ENCODE assay signal across 11 cellular contexts in genomic region chr2:173749315-173749714, GRCh38.
DNase-seq lines count a peak whose midpoint lies in the region; ATAC-seq, FAIRE-seq and TF ChIP-seq lines count a peak whose summit lies in the region.
"Had no signal": no experiment of that assay in that cellular context is flagged by ENCODE, and none has a peak within 500 bp of the region (broad histone marks: within the 10 kb centered on the region; RNA-seq: fewer than 3 reads in every experiment).

No MANE protein-coding gene starts in this region.

- H3K9me3 Mint-ChIP-seq in effector memory CD8-positive, alpha-beta T cell, result no peaks in the 10 kb centered on the region
- no peaks in the 10 kb centered on the region for H3K9me3 Mint-ChIP-seq in activated naive CD4-positive, alpha-beta T cell treated with anti-CD3 and anti-CD28 coated beads for 36 hours
- H3K9me3 Mint-ChIP-seq: activated CD4-positive, alpha-beta T cell treated with anti-CD3 and anti-CD28 coated beads, Interleukin-2, amount 10 ng/mL, durations not matched to agents 7 days and 5 days had no signal

- CTCF ChIA-PET in A549 (lab: Yijun Ruan, JAX), result interaction anchor here (0.9 to 2.4 kb wide), 11 partner anchors 13 to 943 kb away, joined by 3 to 10 read pairs (median 4); no protein-coding TSS in a partner anchor
- CTCF ChIA-PET in HEK293 (lab: Yijun Ruan, JAX), result interaction anchor here (0.6 to 1.0 kb wide), 3 partner anchors 18 to 663 kb away, joined by 4 read pairs; no protein-coding TSS in a partner anchor
- CTCF ChIA-PET in SK-N-SH (lab: Yijun Ruan, JAX), result interaction anchor here (0.8 kb wide), 1 partner anchor 9 kb away, joined by 3 read pairs; no protein-coding TSS in a partner anchor
- CTCF ChIA-PET in activated naive CD4-positive, alpha-beta T cell treated with anti-CD3 and anti-CD28 coated beads for 36 hours (lab: Charles Lee), result interaction anchor here (1.2 kb wide), 1 partner anchor 592 kb away, joined by 4 read pairs; no protein-coding TSS in a partner anchor

- no peak overlapping the region for H2AFZ ChIP-seq in SK-N-SH (ENCODE audit: low read depth)

- H3K4me2 ChIP-seq in A549 (no peak overlapping the region), SK-N-SH (no peak overlapping the region)

- H3K79me2 ChIP-seq in SK-N-SH (ENCODE audit: insufficient read depth), result no peaks in the 10 kb centered on the region

- POLR2A ChIA-PET in A549 (lab: Yijun Ruan, JAX) (no interaction called here), HEK293 (lab: Yijun Ruan, JAX) (no interaction called here), SK-N-SH (lab: Yijun Ruan, JAX) (no interaction called here)

- no peak overlapping the region for H3K4me3 Mint-ChIP-seq in effector memory CD8-positive, alpha-beta T cell
- H3K4me3 Mint-ChIP-seq in activated naive CD4-positive, alpha-beta T cell treated with anti-CD3 and anti-CD28 coated beads for 36 hours, result no peak overlapping the region
- H3K4me3 Mint-ChIP-seq: activated CD4-positive, alpha-beta T cell treated with anti-CD3 and anti-CD28 coated beads, Interleukin-2, amount 10 ng/mL, durations not matched to agents 7 days and 5 days had no signal

- no peaks in the 10 kb centered on the region for H3K9me2 ChIP-seq in SK-N-SH

- no peak for FAIRE-seq in A549 (lab: Jason Lieb, UNC)

- ATAC-seq in A549 (peak; percentile 65 to 68; a peak in 3 of 6 replicates), GM21576 (IDR thresholded peaks at IDR 0.05; ENCODE audit: unreplicated experiment) (no peak)
- ATAC-seq in effector memory CD8-positive, alpha-beta T cell (replicated peaks), result no peak

- WGBS in A549 (ENCODE audit: missing lambda C conversion rate), result 23% methylated on average over 2 of the region's 2 CpGs
- WGBS in SK-N-SH (ENCODE audit: low lambda C conversion rate), result 33% methylated on average over 2 of the region's 2 CpGs

- DNase-seq in A549 (ENCODE audit: low read depth in 1 of 2, low spot score in 1 of 2) (peak; percentile 6 to 53), SK-N-SH (no peak), fibroblast of villous mesenchyme (ENCODE audit: low read depth) (peak; percentile 45), mucosa of gallbladder (ENCODE audit: low spot score) (no peak)
- DNase-seq in effector memory CD8-positive, alpha-beta T cell, result no peak
- DNase-seq in activated naive CD4-positive, alpha-beta T cell treated with anti-CD3 and anti-CD28 coated beads for 36 hours, result no peak
- DNase-seq: activated CD4-positive, alpha-beta T cell treated with anti-CD3 and anti-CD28 coated beads, Interleukin-2, amount 10 ng/mL, durations not matched to agents 7 days and 5 days; aorta; posterior cingulate gyrus had no signal

- no peaks in the 10 kb centered on the region; the same call in 1 of the 2 replicates for H3K27me3 ChIP-seq in SK-N-SH (ENCODE audit: insufficient read depth)

- H3K27ac ChIP-seq in A549 (no peak overlapping the region), HEK293 (ENCODE audit: extremely low read depth, low read depth, low read length) (no peak overlapping the region), SK-N-SH (ENCODE audit: low read depth in 2 of 2, low read length in 1 of 2) (no peak overlapping the region)

- H3K9me3 ChIP-seq in A549 (peaks cover 7% of the 10 kb centered on the region; the same call in 1 of the 3 replicates), HEK293 (ENCODE audit: control insufficient read depth, insufficient read depth, low read depth, low read length) (no peaks in the 10 kb centered on the region), SK-N-SH (no peaks in the 10 kb centered on the region)

- no peak overlapping the region for H3K27ac Mint-ChIP-seq in effector memory CD8-positive, alpha-beta T cell
- H3K27ac Mint-ChIP-seq in activated naive CD4-positive, alpha-beta T cell treated with anti-CD3 and anti-CD28 coated beads for 36 hours, result no peak overlapping the region
- H3K27ac Mint-ChIP-seq: activated CD4-positive, alpha-beta T cell treated with anti-CD3 and anti-CD28 coated beads, Interleukin-2, amount 10 ng/mL, durations not matched to agents 7 days and 5 days had no signal

- no peaks in the 10 kb centered on the region for H3F3A ChIP-seq in SK-N-SH (replicated peaks; ENCODE audit: insufficient read depth)

- H3K36me3 Mint-ChIP-seq in effector memory CD8-positive, alpha-beta T cell (ENCODE audit: insufficient read depth), result no peaks in the 10 kb centered on the region
- H3K36me3 Mint-ChIP-seq in activated naive CD4-positive, alpha-beta T cell treated with anti-CD3 and anti-CD28 coated beads for 36 hours (ENCODE audit: low read depth), result no peaks in the 10 kb centered on the region

- no peaks in the 10 kb centered on the region for H3K36me3 ChIP-seq in HEK293 (ENCODE audit: control insufficient read depth in 2 of 2, insufficient read depth in 1 of 2, low read length in 2 of 2)
- no peaks in the 10 kb centered on the region for H3K36me3 ChIP-seq in SK-N-SH (replicated peaks in 1 of 2; ENCODE audit: control insufficient read depth in 1 of 2, insufficient read depth in 2 of 2, low read length in 1 of 2)

- H3K4me3 ChIP-seq in A549 (no peak overlapping the region), HEK293 (ENCODE audit: low read depth, low read length) (no peak overlapping the region), SK-N-SH (ENCODE audit: low read depth in 2 of 2, low read length in 1 of 2) (no peak overlapping the region), fibroblast of villous mesenchyme (ENCODE audit: low read depth, low read length) (no peak overlapping the region)

- TF ChIP-seq EP300 in A549 (IDR thresholded peaks at IDR 0.05) (no peak), SK-N-SH (IDR thresholded peaks at IDR 0.05; ENCODE audit: borderline replicate concordance in 1 of 2, low read depth in 1 of 2, low read length in 1 of 2) (no peak)

- no peaks in the 10 kb centered on the region for H3K4me1 Mint-ChIP-seq in effector memory CD8-positive, alpha-beta T cell (ENCODE audit: low read depth in 2 of 2)
- H3K4me1 Mint-ChIP-seq in activated naive CD4-positive, alpha-beta T cell treated with anti-CD3 and anti-CD28 coated beads for 36 hours (ENCODE audit: low read depth), result no peaks in the 10 kb centered on the region
- H3K4me1 Mint-ChIP-seq: activated CD4-positive, alpha-beta T cell treated with anti-CD3 and anti-CD28 coated beads, Interleukin-2, amount 10 ng/mL, durations not matched to agents 7 days and 5 days had no signal

- H4K20me1 ChIP-seq in SK-N-SH (ENCODE audit: insufficient read depth), result no peaks in the 10 kb centered on the region

- peaks cover 27 to 32% of the 10 kb centered on the region in 2 donors for H3K27me3 Mint-ChIP-seq in effector memory CD8-positive, alpha-beta T cell
- peaks cover 8% of the 10 kb centered on the region for H3K27me3 Mint-ChIP-seq in activated naive CD4-positive, alpha-beta T cell treated with anti-CD3 and anti-CD28 coated beads for 36 hours (ENCODE audit: low read depth)

- intact Hi-C loops in activated naive CD4-positive, alpha-beta T cell treated with anti-CD3 and anti-CD28 coated beads for 36 hours (cut with micrococcal nuclease), result no loop called here

- TF ChIP-seq RAD21 in A549 (conservative IDR thresholded peaks at IDR 0.05 in 1 of 2, IDR thresholded peaks at IDR 0.05 in 1 of 2), result peak; percentile 73 to 77
- TF ChIP-seq RAD21 in SK-N-SH (IDR thresholded peaks at IDR 0.05; ENCODE audit: low read length), result peak; percentile 44

- no peak overlapping the region for H3K9ac ChIP-seq in SK-N-SH

- TF ChIP-seq CTCF in A549 (IDR thresholded peaks at IDR 0.05), result peak; percentile 61
- peak; percentile 36; the same call in 1 of the 2 replicates for TF ChIP-seq CTCF in HEK293 (tag by site-specific recombination; IDR thresholded peaks at IDR 0.05)
- peak; percentile 57 for TF ChIP-seq CTCF in SK-N-SH (IDR thresholded peaks at IDR 0.05)
- peak; percentile 49 for TF ChIP-seq CTCF in fibroblast of villous mesenchyme (IDR thresholded peaks at IDR 0.05; ENCODE audit: insufficient read depth, low read depth, low read length)

- H3K4me1 ChIP-seq in A549 (peaks cover 7% of the 10 kb centered on the region; the same call in 1 of the 3 replicates), HEK293 (ENCODE audit: control insufficient read depth, insufficient read depth, low read length) (no peaks in the 10 kb centered on the region), SK-N-SH (ENCODE audit: control insufficient read depth in 1 of 2, insufficient read depth in 2 of 2, low read depth in 1 of 2, low read length in 1 of 2) (peaks cover 0 to 2% of the 10 kb centered on the region in 2 experiments; a peak in 1 of 4 replicates)

- no peak for TF ChIP-seq POLR2A in A549 (IDR thresholded peaks at IDR 0.05; ENCODE audit: low read length)

TF ChIP-seq in A549, 52 proteins besides CTCF, POLR2A, EP300 and RAD21:
- TF ChIP-seq SMC3 (IDR thresholded peaks at IDR 0.05) (peak; percentile 87), NPAS2 (CRISPR knock-in tag; IDR thresholded peaks at IDR 0.05; ENCODE audit: borderline replicate concordance) (no peak)

TF ChIP-seq in HEK293, 187 proteins besides CTCF, POLR2A, EP300 and RAD21:
- no peak for TF ChIP-seq ZNF488 (tag by site-specific recombination; IDR thresholded peaks at IDR 0.05)
- peak; percentile 22; the same call in 1 of the 2 replicates for TF ChIP-seq ZNF654 (tag by site-specific recombination; IDR thresholded peaks at IDR 0.05; ENCODE audit: low read depth)
TF ChIP-seq in HEK293: peak in this region for 1.

TF ChIP-seq in SK-N-SH, 30 proteins besides CTCF, POLR2A, EP300 and RAD21:
- TF ChIP-seq ZBTB33 (IDR thresholded peaks at IDR 0.05; ENCODE audit: borderline replicate concordance, low read depth) (no peak), RXRA (IDR thresholded peaks at IDR 0.05; ENCODE audit: borderline replicate concordance, low read depth) (no peak), RCOR1 (IDR thresholded peaks at IDR 0.05; ENCODE audit: low read length) (no peak), RFX5 (IDR thresholded peaks at IDR 0.05; ENCODE audit: low read length) (no peak), SMC3 (IDR thresholded peaks at IDR 0.05; ENCODE audit: low read depth, low read length) (peak; percentile 42; the same call in 1 of the 2 replicates), ELF1 (IDR thresholded peaks at IDR 0.05) (no peak), TAF1 (IDR thresholded peaks at IDR 0.05; ENCODE audit: borderline replicate concordance, low read depth, low read length) (no peak)

Comparison
In these comparisons a context has a peak if more than half of its experiments do, and no peak if none do; other contexts are left out.
1. ATAC-seq: peak in A549 (2 of 2); none in effector memory CD8-positive, alpha-beta T cell (single experiment) and GM21576 (single experiment).
2. DNase-seq: peak in A549 (2 of 2) and fibroblast of villous mesenchyme (single experiment); none in SK-N-SH (single experiment), effector memory CD8-positive, alpha-beta T cell (0 of 3), activated naive CD4-positive, alpha-beta T cell treated with anti-CD3 and anti-CD28 coated beads for 36 hours (single experiment) and mucosa of gallbladder (single experiment).
3. Of the 5 proteins assayed by ChIP-seq in both HEK293 and A549: peak only in HEK293: none; only in A549: none; in both: CTCF; in neither: 4.
4. Peak in every context shown above with its lines, with median percentiles within 50 percentile points of each other: CTCF ChIP-seq.